Comparison of ENCODE assay signal across 14 cellular contexts in the genomic region with DNA sequence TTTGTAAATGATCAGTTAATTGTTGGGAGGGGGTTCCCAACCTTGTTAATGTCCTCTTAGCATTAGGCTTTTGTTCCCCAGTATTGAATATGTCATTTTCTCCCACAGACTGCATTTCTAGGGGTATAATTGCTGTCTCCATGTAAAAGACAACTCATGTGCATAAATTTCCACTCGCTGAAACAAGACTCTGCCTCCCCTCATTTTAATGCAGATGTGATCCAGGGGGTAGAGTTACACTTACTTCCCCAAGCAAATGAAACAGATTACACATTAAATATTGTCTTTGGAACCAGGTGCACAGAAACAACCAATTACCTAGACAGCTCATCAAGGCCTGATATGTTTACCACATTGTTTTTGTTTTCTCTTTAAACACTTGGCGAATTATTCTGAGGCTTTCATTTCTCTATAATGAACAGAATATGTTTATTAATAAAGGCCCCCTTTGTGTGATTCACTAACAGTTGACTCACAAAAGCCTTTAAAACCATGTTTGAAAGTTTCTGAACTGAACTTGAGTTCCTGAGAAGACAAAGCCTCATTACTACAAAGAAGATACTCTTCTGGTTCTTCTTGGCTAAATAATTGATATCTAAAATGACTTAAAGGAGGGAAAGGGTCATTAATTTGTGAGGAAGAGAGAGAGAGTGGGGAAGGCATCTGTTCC. TPM values are rescaled to one million over a fixed set of nuclear protein-coding genes. Genes with fewer than 3 reads are reported as not detected.
DNase-seq lines count a peak whose midpoint lies in the region; ATAC-seq, FAIRE-seq and TF ChIP-seq lines count a peak whose summit lies in the region.
"Had no signal": no experiment of that assay in that cellular context is flagged by ENCODE, and none has a peak within 500 bp of the region (broad histone marks: within the 10 kb centered on the region; RNA-seq: fewer than 3 reads in every experiment).

No MANE protein-coding gene starts in this region.

- CTCF ChIA-PET in CD8-positive, alpha-beta T cell (lab: Charles Lee), result interaction anchor here (0.7 to 2.5 kb wide), 3 partner anchors 11 to 15 kb away, joined by 3 to 9 read pairs (median 9); partner anchors contain the start of gene ACVR1

- WGBS in small intestine, 3 donors, result 86 to 93% (median 89%) methylated on average over 2 of the region's 2 CpGs

- no peaks in the 10 kb centered on the region for H3K9me3 Mint-ChIP-seq in CD4-positive, CD25-positive, alpha-beta regulatory T cell
- no peaks in the 10 kb centered on the region for H3K9me3 Mint-ChIP-seq in CD8-positive, alpha-beta T cell
- H3K9me3 Mint-ChIP-seq in activated naive CD8-positive, alpha-beta T cell treated with anti-CD3 and anti-CD28 coated beads, Interleukin-2, amount 10 ng/mL, durations not matched to agents 7 days and 5 days, result peaks cover 3% of the 10 kb centered on the region
- H3K9me3 Mint-ChIP-seq: immature natural killer cell, mesothelial cell of epicardium had no signal

- H3K4me3 Mint-ChIP-seq in CD4-positive, CD25-positive, alpha-beta regulatory T cell, result peak overlapping the region; percentile 57 to 95 (median 84)
- H3K4me3 Mint-ChIP-seq in CD8-positive, alpha-beta T cell, result peak overlapping the region; percentile 52
- peak overlapping the region; percentile 48 for H3K4me3 Mint-ChIP-seq in activated naive CD8-positive, alpha-beta T cell treated with anti-CD3 and anti-CD28 coated beads, Interleukin-2, amount 10 ng/mL, durations not matched to agents 7 days and 5 days
- H3K4me3 Mint-ChIP-seq: immature natural killer cell, mesothelial cell of epicardium had no signal

- peaks cover 4% of the 10 kb centered on the region for H3K36me3 Mint-ChIP-seq in CD4-positive, CD25-positive, alpha-beta regulatory T cell
- no peaks in the 10 kb centered on the region for H3K36me3 Mint-ChIP-seq in CD8-positive, alpha-beta T cell
- H3K36me3 Mint-ChIP-seq in activated naive CD8-positive, alpha-beta T cell treated with anti-CD3 and anti-CD28 coated beads, Interleukin-2, amount 10 ng/mL, durations not matched to agents 7 days and 5 days, result peaks cover 5% of the 10 kb centered on the region
- H3K36me3 Mint-ChIP-seq: immature natural killer cell, mesothelial cell of epicardium had no signal

- TF ChIP-seq CTCF in CD8-positive, alpha-beta T cell (IDR thresholded peaks at IDR 0.05), result no peak

- H3K4me1 ChIP-seq in CD4-positive, CD25-positive, alpha-beta regulatory T cell (ENCODE audit: control insufficient read depth, insufficient read depth, low read length, poor library complexity, severe bottlenecking), result peaks cover 57% of the 10 kb centered on the region
- peaks cover 19% of the 10 kb centered on the region for H3K4me1 ChIP-seq in CD8-positive, alpha-beta T cell (ENCODE audit: insufficient read depth, low read length)
- no peaks in the 10 kb centered on the region for H3K4me1 ChIP-seq in small intestine (ENCODE audit: control insufficient read depth in 2 of 2, insufficient read depth in 1 of 2, low read depth in 1 of 2, low read length in 1 of 2)

- H3K27me3 ChIP-seq in CD4-positive, CD25-positive, alpha-beta regulatory T cell (ENCODE audit: control insufficient read depth, insufficient read depth, low read length), result no peaks in the 10 kb centered on the region
- no peaks in the 10 kb centered on the region for H3K27me3 ChIP-seq in CD8-positive, alpha-beta T cell (ENCODE audit: insufficient read depth, low read length)
- no peaks in the 10 kb centered on the region for H3K27me3 ChIP-seq in small intestine (ENCODE audit: control insufficient read depth in 2 of 2, insufficient read depth in 2 of 2, low read length in 2 of 2)

- intact Hi-C loops in CD8-positive, alpha-beta T cell (cut with DNase I, micrococcal nuclease), result loop anchor here in 1 of 2 experiments (5.0 to 10.0 kb wide), 2 partner anchors 54 to 556 kb away; no protein-coding TSS in a partner anchor

- peak overlapping the region; percentile 90 to 99 (median 96) for H3K27ac Mint-ChIP-seq in CD4-positive, CD25-positive, alpha-beta regulatory T cell
- H3K27ac Mint-ChIP-seq in CD8-positive, alpha-beta T cell, result peak overlapping the region; percentile 72
- peak overlapping the region; percentile 69 for H3K27ac Mint-ChIP-seq in activated naive CD8-positive, alpha-beta T cell treated with anti-CD3 and anti-CD28 coated beads, Interleukin-2, amount 10 ng/mL, durations not matched to agents 7 days and 5 days
- H3K27ac Mint-ChIP-seq: immature natural killer cell, mesothelial cell of epicardium had no signal

- ATAC-seq in CD4-positive, CD25-positive, alpha-beta regulatory T cell (ENCODE audit: low read depth in 2 of 2), result peak in 1 of 2 donors; percentile 10
- ATAC-seq in CD8-positive, alpha-beta T cell, result no peak
- no peak for ATAC-seq in activated naive CD8-positive, alpha-beta T cell treated with anti-CD3 and anti-CD28 coated beads, Interleukin-2, amount 10 ng/mL, durations not matched to agents 7 days and 5 days (ENCODE audit: low read depth)

- H3K27ac ChIP-seq in CD4-positive, CD25-positive, alpha-beta regulatory T cell (ENCODE audit: insufficient read depth, low read length, poor library complexity, severe bottlenecking), result peak overlapping the region; percentile 56
- no peak overlapping the region for H3K27ac ChIP-seq in CD8-positive, alpha-beta T cell (ENCODE audit: low read depth, low read length)
- H3K27ac ChIP-seq in small intestine (ENCODE audit: low read depth in 1 of 2, low read length in 1 of 2), result no peak overlapping the region
- H3K27ac ChIP-seq: C4-2B, RWPE1 had no signal

- H3K36me3 ChIP-seq in CD4-positive, CD25-positive, alpha-beta regulatory T cell (ENCODE audit: control insufficient read depth, insufficient read depth, low read length), result no peaks in the 10 kb centered on the region
- H3K36me3 ChIP-seq in CD8-positive, alpha-beta T cell (ENCODE audit: insufficient read depth, low read length), result no peaks in the 10 kb centered on the region
- H3K36me3 ChIP-seq in small intestine (ENCODE audit: control insufficient read depth in 2 of 2, insufficient read depth in 2 of 2, low read length in 2 of 2), result no peaks in the 10 kb centered on the region

- FAIRE-seq in small intestine (lab: Jason Lieb, UNC) (no peak), urothelium cell line (lab: Jason Lieb, UNC) (no peak)
- FAIRE-seq: G401.6 had no signal

- POLR2A ChIA-PET in CD8-positive, alpha-beta T cell (lab: Charles Lee), result interaction anchor here (1.1 to 5.2 kb wide), 3 partner anchors 12 to 18 kb away, joined by 3 to 21 read pairs (median 4); partner anchors contain the start of gene ACVR1
- POLR2A ChIA-PET in activated naive CD8-positive, alpha-beta T cell treated with anti-CD3 and anti-CD28 coated beads, Interleukin-2, amount 10 ng/mL, durations not matched to agents 7 days and 5 days (lab: Charles Lee), result interaction anchor here (1.5 kb wide), 1 partner anchor 15 kb away, joined by 7 read pairs; the partner anchor contains the start of gene ACVR1

- H3K27me3 Mint-ChIP-seq in CD4-positive, CD25-positive, alpha-beta regulatory T cell, result no peaks in the 10 kb centered on the region
- H3K27me3 Mint-ChIP-seq in CD8-positive, alpha-beta T cell (ENCODE audit: low read depth), result no peaks in the 10 kb centered on the region
- H3K27me3 Mint-ChIP-seq in activated naive CD8-positive, alpha-beta T cell treated with anti-CD3 and anti-CD28 coated beads, Interleukin-2, amount 10 ng/mL, durations not matched to agents 7 days and 5 days, result no peaks in the 10 kb centered on the region

- peak overlapping the region; percentile 66 for H3K4me3 ChIP-seq in CD4-positive, CD25-positive, alpha-beta regulatory T cell (ENCODE audit: low read depth, low read length)
- no peak overlapping the region for H3K4me3 ChIP-seq in CD8-positive, alpha-beta T cell (ENCODE audit: low read depth, low read length)
- no peak overlapping the region for H3K4me3 ChIP-seq in small intestine (ENCODE audit: low read depth in 1 of 2, low read length in 2 of 2)

- no peaks in the 10 kb centered on the region for H3K9me3 ChIP-seq in CD4-positive, CD25-positive, alpha-beta regulatory T cell (ENCODE audit: control insufficient read depth in 2 of 2, low read length in 2 of 2)
- H3K9me3 ChIP-seq in CD8-positive, alpha-beta T cell (ENCODE audit: low read length), result no peaks in the 10 kb centered on the region
- no peaks in the 10 kb centered on the region for H3K9me3 ChIP-seq in small intestine (ENCODE audit: control insufficient read depth, low read depth)

- DNase-seq in CD4-positive, CD25-positive, alpha-beta regulatory T cell, result no peak
- DNase-seq in CD8-positive, alpha-beta T cell, result no peak
- DNase-seq in NCI-H526 (lab: John Stamatoyannopoulos, UW) (peak; percentile 79 to 88), small intestine (no peak), dedifferentiated amniotic fluid mesenchymal stem cell (ENCODE audit: extremely low spot score) (no peak), urothelium cell line (ENCODE audit: low spot score) (no peak)
- no peak for DNase-seq in activated naive CD8-positive, alpha-beta T cell treated with anti-CD3 and anti-CD28 coated beads, Interleukin-2, amount 10 ng/mL, durations not matched to agents 7 days and 5 days
- DNase-seq: immature natural killer cell, Karpas-422, substantia nigra had no signal

- H3K4me1 Mint-ChIP-seq in CD4-positive, CD25-positive, alpha-beta regulatory T cell, result peaks cover 20 to 65% (median 43%) of the 10 kb centered on the region in 4 donors
- H3K4me1 Mint-ChIP-seq in CD8-positive, alpha-beta T cell (ENCODE audit: low read depth), result peaks cover 34% of the 10 kb centered on the region
- H3K4me1 Mint-ChIP-seq in activated naive CD8-positive, alpha-beta T cell treated with anti-CD3 and anti-CD28 coated beads, Interleukin-2, amount 10 ng/mL, durations not matched to agents 7 days and 5 days, result peaks cover 22% of the 10 kb centered on the region

RNA-seq across cellular contexts. Expression of gene ACVR1, which starts 15.0 kb away (rescaled TPM):
- 64.2 TPM for total RNA-seq in CD4-positive, CD25-positive, alpha-beta regulatory T cell
- 10 to 100 TPM; 14.1 to 21.4 (median 17.3) TPM for polyA plus RNA-seq in CD4-positive, CD25-positive, alpha-beta regulatory T cell
- 1 to 10 TPM; 7.0 to 8.3 TPM for total RNA-seq in CD8-positive, alpha-beta T cell
- 10 to 100 TPM; 13.4 to 16.1 TPM for total RNA-seq in activated naive CD8-positive, alpha-beta T cell treated with anti-CD3 and anti-CD28 coated beads, Interleukin-2, amount 10 ng/mL, durations not matched to agents 7 days and 5 days
- polyA plus RNA-seq in small intestine, result 10 to 100 TPM in 1 of 3 donors, 1 to 10 TPM in 2; 2.2 to 12.4 (median 4.3) TPM

Comparison
In these comparisons a context has a peak if more than half of its experiments do, and no peak if none do; other contexts are left out.
1. DNase-seq: peak in NCI-H526 (2 of 2); none in CD4-positive, CD25-positive, alpha-beta regulatory T cell (0 of 3), CD8-positive, alpha-beta T cell (0 of 7), activated naive CD8-positive, alpha-beta T cell treated with anti-CD3 and anti-CD28 coated beads, Interleukin-2, amount 10 ng/mL, durations not matched to agents 7 days and 5 days (single experiment), small intestine (single experiment), dedifferentiated amniotic fluid mesenchymal stem cell (single experiment) and urothelium cell line (single experiment).
2. Peak in every context shown above with its lines, with median percentiles within 50 percentile points of each other: H3K27ac Mint-ChIP-seq and H3K4me3 Mint-ChIP-seq.